ENCODE assay signal across 17 cellular contexts in genomic region chr1:85295006-85295431, GRCh38. TPM values are rescaled to one million over a fixed set of nuclear protein-coding genes. Genes with fewer than 3 reads are reported as not detected.
DNase-seq lines count a peak whose midpoint lies in the region; ATAC-seq and TF ChIP-seq lines count a peak whose summit lies in the region.
"Had no signal": no experiment of that assay in that cellular context is flagged by ENCODE, and none has a peak within 500 bp of the region (broad histone marks: within the 10 kb centered on the region; RNA-seq: fewer than 3 reads in every experiment).

No MANE protein-coding gene starts in this region.

- no peak overlapping the region for H3K4me3 ChIP-seq in HFF-Myc (replicated peaks; ENCODE audit: low read depth, low read length)
- H3K4me3 ChIP-seq: K562 had no signal

- ATAC-seq in esophagus mucosa (peak; percentile 80), HG02970 (IDR thresholded peaks at IDR 0.05; ENCODE audit: low FRiP score, unreplicated experiment) (no peak)
- ATAC-seq: activated CD8-positive, alpha-beta memory T cell treated with anti-CD3 and anti-CD28 coated beads, Interleukin-2, amount 10 ng/mL, durations not matched to agents 7 days and 5 days; K562; left ventricle myocardium superior; naive thymus-derived CD4-positive, alpha-beta T cell had no signal

- no peak for TF ChIP-seq CTCF in HFF-Myc (IDR thresholded peaks at IDR 0.05; ENCODE audit: low read depth, low read length, missing control alignments)

- DNase-seq in HFF-Myc (ENCODE audit: extremely low read depth, low read depth) (peak; percentile 72), RPMI7951 (ENCODE audit: low read depth) (peak; percentile 51), pulmonary artery endothelial cell (ENCODE audit: low read depth, low spot score) (peak; percentile 81), iPS-NIHi7 (ENCODE audit: extremely low spot score) (no peak)
- no peak for DNase-seq in activated effector memory CD4-positive, alpha-beta T cell treated with Interleukin-2 at 50 U/mL for 16 hours
- DNase-seq: activated B cell treated with CpG ODN at 0.5 μM for 24 hours; activated CD8-positive, alpha-beta memory T cell treated with anti-CD3 and anti-CD28 coated beads, Interleukin-2, amount 10 ng/mL, durations not matched to agents 7 days and 5 days; activated naive CD4-positive, alpha-beta T cell treated with Interleukin-2 at 50 U/mL for 16 hours; central memory CD4-positive, alpha-beta T cell; left ventricle myocardium superior; naive thymus-derived CD4-positive, alpha-beta T cell; NCI-H1436 treated with DMSO at 0.1 percent for 48 hours; NCI-H446 treated with DMSO at 0.1 percent for 48 hours; stimulated activated CD4-positive, alpha-beta T cell treated with anti-CD3 and anti-CD28 coated beads, Interleukin-12 subunit alpha, Interleukin-12 subunit beta, amount 100 ng/mL, for 4 hours had no signal

RNA-seq across cellular contexts. Expression of gene BCL10, which starts 18.6 kb away (rescaled TPM):
- 31.9 and 34.1 TPM in 2 replicates for total RNA-seq in RPMI7951 (2014; rRNA removed; shearing (Covaris generic))
- total RNA-seq in esophagus mucosa (52.1 TPM), pulmonary artery endothelial cell (54.9 and 69.8 TPM in 2 replicates)

RNA-seq across cellular contexts. Expression of gene C1orf52, which starts 35.6 kb away (rescaled TPM):
- 16.2 and 22.5 TPM in 2 replicates for total RNA-seq in RPMI7951 (2014; rRNA removed; shearing (Covaris generic))
- total RNA-seq in esophagus mucosa (11.7 TPM), pulmonary artery endothelial cell (16.2 and 24.4 TPM in 2 replicates)

Comparison
In these comparisons a context has a peak if more than half of its experiments do, and no peak if none do; other contexts are left out.
1. DNase-seq: peak in HFF-Myc (single experiment), RPMI7951 (single experiment) and pulmonary artery endothelial cell (single experiment); none in iPS-NIHi7 (single experiment) and activated effector memory CD4-positive, alpha-beta T cell treated with Interleukin-2 at 50 U/mL for 16 hours (single experiment).